In genomic region chr11:94493443-94494199, GRCh38 we compare ENCODE assay signal across 8 cellular contexts. TPM values are rescaled to one million over a fixed set of nuclear protein-coding genes. Genes with fewer than 3 reads are reported as not detected.
A peak's percentile ranks its signal among the peaks of the same experiment; 100 is the strongest.
DNase-seq lines count a peak whose midpoint lies in the region; ATAC-seq and TF ChIP-seq lines count a peak whose summit lies in the region.

ANKRD49 (plus strand) TSS chr11:94493984; CDS start chr11:94496694, 2,710 bp downstream.
MRE11 (minus strand) TSS chr11:94493844; CDS start chr11:94492801, 1,043 bp downstream.

- ATAC-seq in GM18499 (IDR thresholded peaks at IDR 0.05; ENCODE audit: insufficient read depth, unreplicated experiment) (peak; percentile 99), HG02943 (IDR thresholded peaks at IDR 0.05; ENCODE audit: low read depth, unreplicated experiment) (peak; percentile 100), right cardiac atrium (peak; percentile 100)

- DNase-seq in NCI-H187 treated with DMSO at 0.1 percent for 48 hours (lab: John Stamatoyannopoulos, UW), result peak; percentile 60
- DNase-seq in ascending aorta (ENCODE audit: low spot score in 2 of 2), result peak; percentile 97 to 99
- DNase-seq in right cardiac atrium, result peak; percentile 96 to 99 (median 98)
- peak; percentile 93 for DNase-seq in pulmonary artery endothelial cell (ENCODE audit: low read depth, low spot score)
- peak; percentile 97 for DNase-seq in uterus

- TF ChIP-seq CTCF in ascending aorta (IDR thresholded peaks at IDR 0.05), result no peak
- TF ChIP-seq CTCF in uterus (IDR thresholded peaks at IDR 0.05), result no peak

- H3K4me3 ChIP-seq in ascending aorta, result peak within 1 kb of the TSS; percentile 77 to 95
- peak within 1 kb of the TSS; percentile 87 for H3K4me3 ChIP-seq in right cardiac atrium (ENCODE audit: low read length)
- H3K4me3 ChIP-seq in uterus, result peak within 1 kb of the TSS; percentile 76 to 81

- peaks cover 0 to 20% of the 10 kb centered on the region in 2 donors for H3K4me1 ChIP-seq in ascending aorta
- H3K4me1 ChIP-seq in right cardiac atrium (ENCODE audit: control insufficient read depth, insufficient read depth, low read length), result no peaks in the 10 kb centered on the region
- H3K4me1 ChIP-seq in uterus, result peaks cover 0 to 6% of the 10 kb centered on the region in 2 donors

- intact Hi-C loops in T-helper 2 cell treated with Interferon-gamma antibody and Interleukin-4, amounts not matched to agents 100 ng/mL and 5 ng/mL, for 36 hours (cut with micrococcal nuclease), result loop anchor here (1.0 to 5.0 kb wide), 8 partner anchors 20 to 1297 kb away; partner anchors contain the start of genes C11orf54, CEP57, CWC15 and KDM4D
- intact Hi-C loops in ascending aorta (cut with DNase I), result loop anchor here (2.0 to 10.0 kb wide), 6 partner anchors 49 to 959 kb away; partner anchors contain the start of genes C11orf54, FUT4, MED17 and SRSF8
- intact Hi-C loops in right cardiac atrium (cut with DNase I), result no loop called here
- intact Hi-C loops in uterus (cut with DNase I; ENCODE audit: low total_unique reads), result no loop called here

- H3K9me3 ChIP-seq in ascending aorta, result no peaks in the 10 kb centered on the region
- no peaks in the 10 kb centered on the region for H3K9me3 ChIP-seq in right cardiac atrium (ENCODE audit: control insufficient read depth, low read length)
- H3K9me3 ChIP-seq in uterus, result no peaks in the 10 kb centered on the region

- H3K27ac ChIP-seq in ascending aorta (peak within 1 kb of the TSS; percentile 83), right cardiac atrium (ENCODE audit: low read length) (peak within 1 kb of the TSS; percentile 61), uterus (peak within 1 kb of the TSS; percentile 81 to 88)

- under 1% methylated on average over 54 of the region's 54 CpGs for WGBS in right cardiac atrium

- no peaks in the 10 kb centered on the region for H3K27me3 ChIP-seq in ascending aorta
- H3K27me3 ChIP-seq in right cardiac atrium (ENCODE audit: control insufficient read depth, insufficient read depth), result no peaks in the 10 kb centered on the region
- H3K27me3 ChIP-seq in uterus, result no peaks in the 10 kb centered on the region

- TF ChIP-seq POLR2A in uterus (IDR thresholded peaks at IDR 0.05), result peak in 1 of 2 donors; percentile 67

- peaks cover 15 to 19% of the 10 kb centered on the region in 2 donors for H3K36me3 ChIP-seq in ascending aorta
- H3K36me3 ChIP-seq in uterus, result no peaks in the 10 kb centered on the region

RNA-seq across cellular contexts. Expression of gene ANKRD49, which starts in this region (rescaled TPM):
- total RNA-seq in T-helper 2 cell treated with Interferon-gamma antibody and Interleukin-4, amounts not matched to agents 100 ng/mL and 5 ng/mL, for 36 hours, result 21.4 and 23.6 TPM in 2 replicates
- 7.0 TPM for total RNA-seq in ascending aorta
- total RNA-seq in right cardiac atrium, result 1 to 10 TPM; 5.4 to 8.6 (median 6.6) TPM
- 6.8 TPM for polyA plus RNA-seq in right cardiac atrium
- 8.6 and 12.4 TPM in 2 replicates for total RNA-seq in pulmonary artery endothelial cell
- 10 to 100 TPM; 21.3 to 55.6 (median 26.6) TPM for total RNA-seq in uterus

RNA-seq across cellular contexts. Expression of gene MRE11, which starts in this region (rescaled TPM):
- total RNA-seq in T-helper 2 cell treated with Interferon-gamma antibody and Interleukin-4, amounts not matched to agents 100 ng/mL and 5 ng/mL, for 36 hours, result 40.7 and 43.5 TPM in 2 replicates
- total RNA-seq in ascending aorta, result 3.3 TPM
- total RNA-seq in right cardiac atrium, result 10 to 100 TPM in 3 of 4 donors, 1 to 10 TPM in 1; 9.5 to 11.0 (median 10.9) TPM
- polyA plus RNA-seq in right cardiac atrium, result 3.0 TPM
- total RNA-seq in pulmonary artery endothelial cell, result 14.5 and 21.9 TPM in 2 replicates
- 10 to 100 TPM in 2 of 4 donors, 1 to 10 TPM in 2; 5.9 to 45.8 (median 16.9) TPM for total RNA-seq in uterus

Comparison
In these comparisons a context has a peak if more than half of its experiments do, and no peak if none do; other contexts are left out.
1. Peak in every context shown above with its lines: DNase-seq, ATAC-seq, H3K4me3 ChIP-seq and H3K27ac ChIP-seq.
2. intact Hi-C loops: an anchor here in T-helper 2 cell treated with Interferon-gamma antibody and Interleukin-4, amounts not matched to agents 100 ng/mL and 5 ng/mL, for 36 hours (1.0 to 5.0 kb wide) and ascending aorta (2.0 to 10.0 kb wide); none called in right cardiac atrium and uterus.